In genomic region chr20:58056021-58056591, GRCh38 we compare ENCODE assay signal across 16 cellular contexts.
DNase-seq lines count a peak whose midpoint lies in the region; ATAC-seq and TF ChIP-seq lines count a peak whose summit lies in the region.
"Had no signal": no experiment of that assay in that cellular context is flagged by ENCODE, and none has a peak within 500 bp of the region (broad histone marks: within the 10 kb centered on the region; RNA-seq: fewer than 3 reads in every experiment).

No MANE protein-coding gene starts in this region.

- H3K4me1 Mint-ChIP-seq in activated CD8-positive, alpha-beta memory T cell treated with anti-CD3 and anti-CD28 coated beads, Interleukin-2, amount 10 ng/mL, durations not matched to agents 7 days and 5 days, result no peaks in the 10 kb centered on the region
- H3K4me1 Mint-ChIP-seq: CD8-positive, alpha-beta memory T cell had no signal

- H3K9me3 ChIP-seq in esophagus muscularis mucosa, result peaks cover 0 to 3% (median 0%) of the 10 kb centered on the region in 4 donors
- H3K9me3 ChIP-seq in left lung, result peaks cover 0 to 7% of the 10 kb centered on the region in 2 donors

- peak; percentile 16 for DNase-seq in activated CD8-positive, alpha-beta memory T cell treated with anti-CD3 and anti-CD28 coated beads, Interleukin-2, amount 10 ng/mL, durations not matched to agents 7 days and 5 days
- DNase-seq in activated CD8-positive, alpha-beta memory T cell treated with anti-CD3 and anti-CD28 coated beads, Interleukin-2, amount 50 U/mL, for 4 hours, result no peak
- DNase-seq in esophagus muscularis mucosa (ENCODE audit: extremely low spot score) (peak; percentile 81), sciatic nerve (ENCODE audit: low spot score) (peak; percentile 28), NCI-H146 (lab: John Stamatoyannopoulos, UW) (no peak), left lung (no peak)
- DNase-seq in activated CD4-positive, alpha-beta T cell treated with anti-CD3 and anti-CD28 coated beads, Interleukin-2, amount 50 U/mL, for 48 hours, result no peak
- DNase-seq: 8988T; AML-193; CD8-positive, alpha-beta memory T cell; DMS53; GF-D8 had no signal

- no peak overlapping the region for H3K27ac Mint-ChIP-seq in activated CD8-positive, alpha-beta memory T cell treated with anti-CD3 and anti-CD28 coated beads, Interleukin-2, amount 10 ng/mL, durations not matched to agents 7 days and 5 days
- H3K27ac Mint-ChIP-seq: CD8-positive, alpha-beta memory T cell had no signal

- 92% methylated on average over 10 of the region's 10 CpGs for WGBS in esophagus muscularis mucosa

- no peak for ATAC-seq in activated CD8-positive, alpha-beta memory T cell treated with anti-CD3 and anti-CD28 coated beads, Interleukin-2, amount 10 ng/mL, durations not matched to agents 7 days and 5 days
- no peak for ATAC-seq in sciatic nerve
- no peak for ATAC-seq in left lung
- ATAC-seq: HCT116 had no signal

- H3K4me3 ChIP-seq in esophagus muscularis mucosa (no peak overlapping the region), left lung (no peak overlapping the region)
- H3K4me3 ChIP-seq: BLaER1 had no signal

- peaks cover 3% of the 10 kb centered on the region for H3K9me3 Mint-ChIP-seq in activated CD8-positive, alpha-beta memory T cell treated with anti-CD3 and anti-CD28 coated beads, Interleukin-2, amount 10 ng/mL, durations not matched to agents 7 days and 5 days (ENCODE audit: low read depth)

- H3K4me1 ChIP-seq in esophagus muscularis mucosa (peaks cover 9 to 33% (median 29%) of the 10 kb centered on the region in 4 donors), left lung (peaks cover 0 to 3% of the 10 kb centered on the region in 2 donors)
- H3K4me1 ChIP-seq: BLaER1, Caco-2 had no signal

- TF ChIP-seq POLR2A in esophagus muscularis mucosa (IDR thresholded peaks at IDR 0.05; ENCODE audit: low read depth), result no peak

- CTCF ChIA-PET in activated CD8-positive, alpha-beta memory T cell treated with anti-CD3 and anti-CD28 coated beads, Interleukin-2, amount 10 ng/mL, durations not matched to agents 7 days and 5 days (lab: Charles Lee), result no interaction called here

- H3K27ac ChIP-seq in esophagus muscularis mucosa (replicated peaks in 1 of 4) (no peak overlapping the region), left lung (no peak overlapping the region)
- H3K27ac ChIP-seq: BLaER1, HL-60 had no signal

- TF ChIP-seq CTCF in esophagus muscularis mucosa (IDR thresholded peaks at IDR 0.05) (no peak), left lung (IDR thresholded peaks at IDR 0.05) (no peak)

- no peak for TF ChIP-seq EP300 in esophagus muscularis mucosa (IDR thresholded peaks at IDR 0.05)

- no peak overlapping the region for H3K4me3 Mint-ChIP-seq in activated CD8-positive, alpha-beta memory T cell treated with anti-CD3 and anti-CD28 coated beads, Interleukin-2, amount 10 ng/mL, durations not matched to agents 7 days and 5 days
- H3K4me3 Mint-ChIP-seq: CD8-positive, alpha-beta memory T cell had no signal

- H3K36me3 ChIP-seq in esophagus muscularis mucosa, result no peaks in the 10 kb centered on the region
- no peaks in the 10 kb centered on the region for H3K36me3 ChIP-seq in left lung
- H3K36me3 ChIP-seq: BLaER1 had no signal

- intact Hi-C loops in esophagus muscularis mucosa (cut with DNase I), result no loop called here
- intact Hi-C loops in sciatic nerve (cut with DNase I), result no loop called here
- intact Hi-C loops in left lung (cut with DNase I), result no loop called here

- peaks cover 9% of the 10 kb centered on the region for H3K27me3 Mint-ChIP-seq in activated CD8-positive, alpha-beta memory T cell treated with anti-CD3 and anti-CD28 coated beads, Interleukin-2, amount 10 ng/mL, durations not matched to agents 7 days and 5 days

- H3K27me3 ChIP-seq in esophagus muscularis mucosa (no peaks in the 10 kb centered on the region), left lung (peaks cover 0 to 3% of the 10 kb centered on the region in 2 donors)
- H3K27me3 ChIP-seq: BLaER1 had no signal

- H3K36me3 Mint-ChIP-seq in activated CD8-positive, alpha-beta memory T cell treated with anti-CD3 and anti-CD28 coated beads, Interleukin-2, amount 10 ng/mL, durations not matched to agents 7 days and 5 days, result no peaks in the 10 kb centered on the region

Comparison
In these comparisons a context has a peak if more than half of its experiments do, and no peak if none do; other contexts are left out.
1. DNase-seq: peak in activated CD8-positive, alpha-beta memory T cell treated with anti-CD3 and anti-CD28 coated beads, Interleukin-2, amount 10 ng/mL, durations not matched to agents 7 days and 5 days (single experiment), esophagus muscularis mucosa (single experiment) and sciatic nerve (single experiment); none in activated CD8-positive, alpha-beta memory T cell treated with anti-CD3 and anti-CD28 coated beads, Interleukin-2, amount 50 U/mL, for 4 hours (single experiment), activated CD4-positive, alpha-beta T cell treated with anti-CD3 and anti-CD28 coated beads, Interleukin-2, amount 50 U/mL, for 48 hours (0 of 2), NCI-H146 (single experiment) and left lung (0 of 2).